Comparison of ENCODE assay signal across 12 cellular contexts in genomic region chr16:8751481-8752311, GRCh38. TPM values are rescaled to one million over a fixed set of nuclear protein-coding genes. Genes with fewer than 3 reads are reported as not detected.
DNase-seq lines count a peak whose midpoint lies in the region; FAIRE-seq and TF ChIP-seq lines count a peak whose summit lies in the region.
"Had no signal": no experiment of that assay in that cellular context is flagged by ENCODE, and none has a peak within 500 bp of the region (broad histone marks: within the 10 kb centered on the region; RNA-seq: fewer than 3 reads in every experiment).

No MANE protein-coding gene starts in this region.

- TF ChIP-seq POLR2A in sigmoid colon (IDR thresholded peaks at IDR 0.05) (no peak), vagina (IDR thresholded peaks at IDR 0.05) (no peak), GM12891 (IDR thresholded peaks at IDR 0.05; ENCODE audit: low read depth, low read length) (no peak)

- no peak overlapping the region for H3K4me3 Mint-ChIP-seq in activated T-helper 1 cell treated with anti-CD3 and anti-CD28 coated beads, Interleukin-12 subunit alpha, Interleukin-12 subunit beta, Interleukin-2, Interleukin-4 antibody, amounts not matched to agents 30 ng/mL and 10 ng/mL and 1 ng/mL, durations not matched to agents 14 hours and 24 hours and 36 hours
- H3K4me3 Mint-ChIP-seq: activated CD4-positive, alpha-beta memory T cell treated with anti-CD3 and anti-CD28 coated beads, Interleukin-2, amount 10 ng/mL, durations not matched to agents 7 days and 5 days; stimulated activated naive CD8-positive, alpha-beta T cell treated with anti-CD3 and anti-CD28 coated beads, Interleukin-15, Interleukin-2, amounts not matched to agents 100 ng/mL and 50 ng/mL, for 24 hours had no signal

- H3K4me1 Mint-ChIP-seq in activated T-helper 1 cell treated with anti-CD3 and anti-CD28 coated beads, Interleukin-12 subunit alpha, Interleukin-12 subunit beta, Interleukin-2, Interleukin-4 antibody, amounts not matched to agents 30 ng/mL and 10 ng/mL and 1 ng/mL, durations not matched to agents 14 hours and 24 hours and 36 hours (ENCODE audit: low read depth), result no peaks in the 10 kb centered on the region
- H3K4me1 Mint-ChIP-seq: activated CD4-positive, alpha-beta memory T cell treated with anti-CD3 and anti-CD28 coated beads, Interleukin-2, amount 10 ng/mL, durations not matched to agents 7 days and 5 days had no signal

- WGBS in sigmoid colon, 2 donors, result 70 to 81% methylated on average over 14 of the region's 14 CpGs

- FAIRE-seq in GM12891 (lab: Jason Lieb, UNC), result no peak

- H3K27ac ChIP-seq in sigmoid colon (no peak overlapping the region), vagina (no peak overlapping the region)

- TF ChIP-seq CTCF in sigmoid colon (IDR thresholded peaks at IDR 0.05), result no peak
- TF ChIP-seq CTCF in vagina (IDR thresholded peaks at IDR 0.05), result no peak

- no peak overlapping the region for H3K4me3 ChIP-seq in sigmoid colon
- H3K4me3 ChIP-seq in vagina, result no peak overlapping the region

- in situ Hi-C loops in SK-MEL-5 (cut with HindIII; ENCODE audit: low pct_unique_long_range_greater_than_20kb, low sequenced_read_pairs), result no loop called here

- no peaks in the 10 kb centered on the region for H3K36me3 Mint-ChIP-seq in activated T-helper 1 cell treated with anti-CD3 and anti-CD28 coated beads, Interleukin-12 subunit alpha, Interleukin-12 subunit beta, Interleukin-2, Interleukin-4 antibody, amounts not matched to agents 30 ng/mL and 10 ng/mL and 1 ng/mL, durations not matched to agents 14 hours and 24 hours and 36 hours (ENCODE audit: low read depth)

- H3K27ac Mint-ChIP-seq in activated T-helper 1 cell treated with anti-CD3 and anti-CD28 coated beads, Interleukin-12 subunit alpha, Interleukin-12 subunit beta, Interleukin-2, Interleukin-4 antibody, amounts not matched to agents 30 ng/mL and 10 ng/mL and 1 ng/mL, durations not matched to agents 14 hours and 24 hours and 36 hours, result no peak overlapping the region
- H3K27ac Mint-ChIP-seq: activated CD4-positive, alpha-beta memory T cell treated with anti-CD3 and anti-CD28 coated beads, Interleukin-2, amount 10 ng/mL, durations not matched to agents 7 days and 5 days; stimulated activated naive CD8-positive, alpha-beta T cell treated with anti-CD3 and anti-CD28 coated beads, Interleukin-15, Interleukin-2, amounts not matched to agents 100 ng/mL and 50 ng/mL, for 24 hours had no signal

- intact Hi-C loops in sigmoid colon (cut with DNase I) (no loop called here), vagina (cut with DNase I) (no loop called here)
- intact Hi-C loops in activated T-helper 1 cell treated with anti-CD3 and anti-CD28 coated beads, Interleukin-12 subunit alpha, Interleukin-12 subunit beta, Interleukin-2, Interleukin-4 antibody, amounts not matched to agents 30 ng/mL and 10 ng/mL and 1 ng/mL, durations not matched to agents 14 hours and 24 hours and 36 hours (cut with micrococcal nuclease), result no loop called here

- no peak for TF ChIP-seq EP300 in sigmoid colon (IDR thresholded peaks at IDR 0.05)

- H3K27me3 ChIP-seq in sigmoid colon (no peaks in the 10 kb centered on the region), vagina (no peaks in the 10 kb centered on the region)

- no peaks in the 10 kb centered on the region for H3K36me3 ChIP-seq in sigmoid colon
- H3K36me3 ChIP-seq in vagina, result no peaks in the 10 kb centered on the region

- DNase-seq in H4 (ENCODE audit: low spot score) (peak; percentile 54), SK-MEL-5 (ENCODE audit: low read depth, low spot score) (peak; percentile 8), fibroblast of the conjunctiva (ENCODE audit: low read depth) (peak; percentile 8), sigmoid colon (peak; percentile 24), vagina (ENCODE audit: extremely low spot score in 2 of 2) (no peak), GM12891 (ENCODE audit: insufficient read length, low spot score) (no peak)
- DNase-seq in activated T-helper 1 cell treated with anti-CD3 and anti-CD28 coated beads, Interleukin-12 subunit alpha, Interleukin-12 subunit beta, Interleukin-2, Interleukin-4 antibody, amounts not matched to agents 30 ng/mL and 10 ng/mL and 1 ng/mL, durations not matched to agents 14 hours and 24 hours and 36 hours (ENCODE audit: low spot score), result no peak
- DNase-seq: activated CD4-positive, alpha-beta memory T cell treated with anti-CD3 and anti-CD28 coated beads, Interleukin-2, amount 10 ng/mL, durations not matched to agents 7 days and 5 days; anterior cingulate cortex; NCI-H1694; SHP77 treated with DMSO at 0.1 percent for 48 hours had no signal

- H3K9me3 Mint-ChIP-seq in activated T-helper 1 cell treated with anti-CD3 and anti-CD28 coated beads, Interleukin-12 subunit alpha, Interleukin-12 subunit beta, Interleukin-2, Interleukin-4 antibody, amounts not matched to agents 30 ng/mL and 10 ng/mL and 1 ng/mL, durations not matched to agents 14 hours and 24 hours and 36 hours, result no peaks in the 10 kb centered on the region
- H3K9me3 Mint-ChIP-seq: activated CD4-positive, alpha-beta memory T cell treated with anti-CD3 and anti-CD28 coated beads, Interleukin-2, amount 10 ng/mL, durations not matched to agents 7 days and 5 days; stimulated activated naive CD8-positive, alpha-beta T cell treated with anti-CD3 and anti-CD28 coated beads, Interleukin-15, Interleukin-2, amounts not matched to agents 100 ng/mL and 50 ng/mL, for 24 hours had no signal

- H3K9me3 ChIP-seq in sigmoid colon (no peaks in the 10 kb centered on the region), vagina (no peaks in the 10 kb centered on the region)

- H3K4me1 ChIP-seq in sigmoid colon (peaks cover 0 to 13% (median 10%) of the 10 kb centered on the region in 4 donors), vagina (no peaks in the 10 kb centered on the region)

- H3K27me3 Mint-ChIP-seq in activated T-helper 1 cell treated with anti-CD3 and anti-CD28 coated beads, Interleukin-12 subunit alpha, Interleukin-12 subunit beta, Interleukin-2, Interleukin-4 antibody, amounts not matched to agents 30 ng/mL and 10 ng/mL and 1 ng/mL, durations not matched to agents 14 hours and 24 hours and 36 hours (ENCODE audit: insufficient read depth), result no peaks in the 10 kb centered on the region
- H3K27me3 Mint-ChIP-seq: activated CD4-positive, alpha-beta memory T cell treated with anti-CD3 and anti-CD28 coated beads, Interleukin-2, amount 10 ng/mL, durations not matched to agents 7 days and 5 days; stimulated activated naive CD8-positive, alpha-beta T cell treated with anti-CD3 and anti-CD28 coated beads, Interleukin-15, Interleukin-2, amounts not matched to agents 100 ng/mL and 50 ng/mL, for 24 hours had no signal

TF ChIP-seq in GM12891, 5 proteins besides CTCF, POLR2A, EP300 and RAD21:
- TF ChIP-seq POLR2AphosphoS5 (IDR thresholded peaks at IDR 0.05; ENCODE audit: low read depth, low read length) (no peak), POU2F2 (IDR thresholded peaks at IDR 0.05; ENCODE audit: low read depth, low read length) (no peak), TAF1 (IDR thresholded peaks at IDR 0.05; ENCODE audit: low read depth, low read length) (no peak), PAX5 (IDR thresholded peaks at IDR 0.05; ENCODE audit: insufficient read depth, low read length, severe bottlenecking) (no peak), SPI1 (IDR thresholded peaks at IDR 0.05; ENCODE audit: low read depth, low read length) (no peak)

RNA-seq across cellular contexts. Expression of gene TMEM186, which starts 45.7 kb away (rescaled TPM):
- 6.3 and 9.6 TPM in 2 replicates for total RNA-seq in H4 (2014; rRNA removed; shearing (Covaris generic))
- 5.4 and 7.0 TPM in 2 replicates for total RNA-seq in SK-MEL-5 (2014; rRNA removed; shearing (Covaris generic))
- 10.6 and 10.7 TPM in 2 replicates for polyA plus RNA-seq in SK-MEL-5 (2015; cell fraction: cytosol; rRNA removed)
- 13.2 and 19.7 TPM in 2 replicates for polyA plus RNA-seq in SK-MEL-5 (2015; cell fraction: nucleus; rRNA removed)
- total RNA-seq in sigmoid colon, result 10 to 100 TPM in 2 of 4 donors, 1 to 10 TPM in 2; 1.9 to 13.3 (median 8.7) TPM
- 10 to 100 TPM in 1 of 3 donors, 1 to 10 TPM in 2; 9.0 to 13.9 (median 9.9) TPM for polyA plus RNA-seq in sigmoid colon
- total RNA-seq in activated T-helper 1 cell treated with anti-CD3 and anti-CD28 coated beads, Interleukin-12 subunit alpha, Interleukin-12 subunit beta, Interleukin-2, Interleukin-4 antibody, amounts not matched to agents 30 ng/mL and 10 ng/mL and 1 ng/mL, durations not matched to agents 14 hours and 24 hours and 36 hours, result 16.9 and 19.0 TPM in 2 replicates
- total RNA-seq in vagina, result 2.9 TPM
- 11.7 TPM for polyA plus RNA-seq in GM12891 (2012; ENCODE audit: low read depth, missing spikeins)

RNA-seq across cellular contexts. Expression of gene PMM2, which starts 45.9 kb away (rescaled TPM):
- 33.6 and 34.9 TPM in 2 replicates for total RNA-seq in H4 (2014; rRNA removed; shearing (Covaris generic))
- 48.9 and 49.2 TPM in 2 replicates for total RNA-seq in SK-MEL-5 (2014; rRNA removed; shearing (Covaris generic))
- 49.5 and 60.3 TPM in 2 replicates for polyA plus RNA-seq in SK-MEL-5 (2015; cell fraction: cytosol; rRNA removed)
- 61.4 and 63.8 TPM in 2 replicates for polyA plus RNA-seq in SK-MEL-5 (2015; cell fraction: nucleus; rRNA removed)
- total RNA-seq in sigmoid colon (10 to 100 TPM; 13.6 to 22.1 (median 18.4) TPM), vagina (21.4 TPM)
- 10 to 100 TPM; 29.8 to 52.4 (median 33.6) TPM for polyA plus RNA-seq in sigmoid colon
- total RNA-seq in activated T-helper 1 cell treated with anti-CD3 and anti-CD28 coated beads, Interleukin-12 subunit alpha, Interleukin-12 subunit beta, Interleukin-2, Interleukin-4 antibody, amounts not matched to agents 30 ng/mL and 10 ng/mL and 1 ng/mL, durations not matched to agents 14 hours and 24 hours and 36 hours, result 82.9 and 88.7 TPM in 2 replicates
- polyA plus RNA-seq in GM12891 (2012; ENCODE audit: low read depth, missing spikeins), result 28.5 TPM

Comparison
In these comparisons a context has a peak if more than half of its experiments do, and no peak if none do; other contexts are left out.
1. DNase-seq: peak in H4 (single experiment), SK-MEL-5 (single experiment), fibroblast of the conjunctiva (single experiment) and sigmoid colon (single experiment); none in activated T-helper 1 cell treated with anti-CD3 and anti-CD28 coated beads, Interleukin-12 subunit alpha, Interleukin-12 subunit beta, Interleukin-2, Interleukin-4 antibody, amounts not matched to agents 30 ng/mL and 10 ng/mL and 1 ng/mL, durations not matched to agents 14 hours and 24 hours and 36 hours (single experiment), vagina (0 of 2) and GM12891 (single experiment).